Comparison of ENCODE assay signal across 8 cellular contexts in genomic region chr1:220690140-220691038, GRCh38. TPM values are rescaled to one million over a fixed set of nuclear protein-coding genes. Genes with fewer than 3 reads are reported as not detected.
DNase-seq lines count a peak whose midpoint lies in the region; ATAC-seq and TF ChIP-seq lines count a peak whose summit lies in the region.

C1orf115 (plus strand) TSS chr1:220690363; CDS start chr1:220690403, 40 bp downstream.

- H3K4me3 Mint-ChIP-seq in CD4-positive, alpha-beta memory T cell: peak within 1 kb of the TSS; percentile 79 to 89 (median 84)
- peak within 1 kb of the TSS; percentile 84 for H3K4me3 Mint-ChIP-seq in activated T-helper 1 cell treated with anti-CD3 and anti-CD28 coated beads, Interleukin-12 subunit alpha, Interleukin-12 subunit beta, Interleukin-2, Interleukin-4 antibody, amounts not matched to agents 30 ng/mL and 10 ng/mL and 1 ng/mL, durations not matched to agents 14 hours and 24 hours and 36 hours
- peak within 1 kb of the TSS; percentile 87 for H3K4me3 Mint-ChIP-seq in nephron progenitor cell

- H3K9me3 Mint-ChIP-seq in CD4-positive, alpha-beta memory T cell: peaks cover 0 to 2% (median 0%) of the 10 kb centered on the region in 8 donors
- H3K9me3 Mint-ChIP-seq in activated T-helper 1 cell treated with anti-CD3 and anti-CD28 coated beads, Interleukin-12 subunit alpha, Interleukin-12 subunit beta, Interleukin-2, Interleukin-4 antibody, amounts not matched to agents 30 ng/mL and 10 ng/mL and 1 ng/mL, durations not matched to agents 14 hours and 24 hours and 36 hours: no peaks in the 10 kb centered on the region
- H3K9me3 Mint-ChIP-seq in nephron progenitor cell: no peaks in the 10 kb centered on the region

- H3K9me3 ChIP-seq in CD4-positive, alpha-beta memory T cell (ENCODE audit: control insufficient read depth in 1 of 2, low read length in 2 of 2): no peaks in the 10 kb centered on the region
- H3K9me3 ChIP-seq in fibroblast of lung (ENCODE audit: control insufficient read depth, insufficient read depth, low read depth, low read length): no peaks in the 10 kb centered on the region

- POLR2A ChIA-PET in CD4-positive, alpha-beta memory T cell (lab: Charles Lee; ENCODE audit: partially characterized antibody): no interaction called here

- no peaks in the 10 kb centered on the region for H3K27me3 ChIP-seq in CD4-positive, alpha-beta memory T cell (ENCODE audit: insufficient read depth, low read length)
- H3K27me3 ChIP-seq in fibroblast of lung (ENCODE audit: control insufficient read depth, insufficient read depth, low read length): peaks cover 7% of the 10 kb centered on the region

- H3K27ac ChIP-seq in CD4-positive, alpha-beta memory T cell (ENCODE audit: low read depth, low read length): no peak within 1 kb of the TSS
- H3K27ac ChIP-seq in fibroblast of lung (ENCODE audit: insufficient read depth, low read length): no peak within 1 kb of the TSS

- CTCF ChIA-PET in CD4-positive, alpha-beta memory T cell (lab: Charles Lee; ENCODE audit: partially characterized antibody): interaction anchor here (1.0 to 4.7 kb wide), 5 partner anchors 9 to 86 kb away, joined by 3 to 31 read pairs (median 4); no protein-coding TSS in a partner anchor

- H3K4me1 ChIP-seq in CD4-positive, alpha-beta memory T cell (ENCODE audit: insufficient read depth, low read length): peaks cover 15% of the 10 kb centered on the region
- no peaks in the 10 kb centered on the region for H3K4me1 ChIP-seq in fibroblast of lung (ENCODE audit: control insufficient read depth, extremely low read depth, insufficient read depth, low read length)

- peak within 1 kb of the TSS; percentile 70 for H2AFZ ChIP-seq in fibroblast of lung (ENCODE audit: low read length)

- peak; percentile 63 to 76 for TF ChIP-seq CTCF in fibroblast of lung (conservative IDR thresholded peaks at IDR 0.05 in 1 of 2, IDR thresholded peaks at IDR 0.05 in 1 of 2; ENCODE audit: low read depth in 1 of 2, low read length in 2 of 2)
- TF ChIP-seq CTCF in nephron progenitor cell (IDR thresholded peaks at IDR 0.05): peak; percentile 99

- no peaks in the 10 kb centered on the region for H3K36me3 Mint-ChIP-seq in CD4-positive, alpha-beta memory T cell
- H3K36me3 Mint-ChIP-seq in activated T-helper 1 cell treated with anti-CD3 and anti-CD28 coated beads, Interleukin-12 subunit alpha, Interleukin-12 subunit beta, Interleukin-2, Interleukin-4 antibody, amounts not matched to agents 30 ng/mL and 10 ng/mL and 1 ng/mL, durations not matched to agents 14 hours and 24 hours and 36 hours (ENCODE audit: low read depth): no peaks in the 10 kb centered on the region
- no peaks in the 10 kb centered on the region for H3K36me3 Mint-ChIP-seq in nephron progenitor cell (ENCODE audit: low read depth)

- H3K79me2 ChIP-seq in fibroblast of lung (ENCODE audit: control insufficient read depth, insufficient read depth, low read length): no peaks in the 10 kb centered on the region

- H3K4me1 Mint-ChIP-seq in CD4-positive, alpha-beta memory T cell: peaks cover 5 to 13% (median 7%) of the 10 kb centered on the region in 4 donors
- H3K4me1 Mint-ChIP-seq in activated T-helper 1 cell treated with anti-CD3 and anti-CD28 coated beads, Interleukin-12 subunit alpha, Interleukin-12 subunit beta, Interleukin-2, Interleukin-4 antibody, amounts not matched to agents 30 ng/mL and 10 ng/mL and 1 ng/mL, durations not matched to agents 14 hours and 24 hours and 36 hours (ENCODE audit: low read depth): peaks cover 7% of the 10 kb centered on the region
- peaks cover 12% of the 10 kb centered on the region for H3K4me1 Mint-ChIP-seq in nephron progenitor cell

- intact Hi-C loops in CD4-positive, alpha-beta memory T cell (cut with micrococcal nuclease): loop anchor here (1.0 kb wide), 1 partner anchor 43 kb away; no protein-coding TSS in a partner anchor
- intact Hi-C loops in activated T-helper 1 cell treated with anti-CD3 and anti-CD28 coated beads, Interleukin-12 subunit alpha, Interleukin-12 subunit beta, Interleukin-2, Interleukin-4 antibody, amounts not matched to agents 30 ng/mL and 10 ng/mL and 1 ng/mL, durations not matched to agents 14 hours and 24 hours and 36 hours (cut with micrococcal nuclease): loop anchor here (1.0 to 5.0 kb wide), 3 partner anchors 43 to 158 kb away; no protein-coding TSS in a partner anchor

- H3K4me3 ChIP-seq in CD4-positive, alpha-beta memory T cell (ENCODE audit: low read length in 2 of 2): peak within 1 kb of the TSS in 1 of 2 donors; percentile 48
- H3K4me3 ChIP-seq in fibroblast of lung (replicated peaks in 1 of 4; ENCODE audit: control extremely low read depth in 1 of 4, insufficient read depth in 1 of 4, low read depth in 3 of 4, low read length in 4 of 4): peak within 1 kb of the TSS; percentile 47 to 69 (median 58)

- H3K4me2 ChIP-seq in fibroblast of lung (ENCODE audit: extremely low read depth, insufficient read depth, low read length): peak within 1 kb of the TSS; percentile 89

- peak; percentile 71 to 79 (median 74) for DNase-seq in CD4-positive, alpha-beta memory T cell
- DNase-seq in NOMO-1 treated with dmso at 0.1 percent for 144 hours (lab: John Stamatoyannopoulos, UW; ENCODE audit: unreplicated experiment) (peak; percentile 63), fibroblast of lung (ENCODE audit: low read depth in 2 of 2) (peak; percentile 17 to 47), nephron progenitor cell (peak; percentile 90)
- DNase-seq in activated T-helper 1 cell treated with anti-CD3 and anti-CD28 coated beads, Interleukin-12 subunit alpha, Interleukin-12 subunit beta, Interleukin-2, Interleukin-4 antibody, amounts not matched to agents 30 ng/mL and 10 ng/mL and 1 ng/mL, durations not matched to agents 14 hours and 24 hours and 36 hours (ENCODE audit: low spot score): peak; percentile 63
- peak; percentile 81 for DNase-seq in stimulated activated naive CD8-positive, alpha-beta T cell treated with anti-CD3 and anti-CD28 coated beads, Interleukin-15, Interleukin-2, amounts not matched to agents 100 U/mL and 50 U/mL, for 24 hours

- peaks cover 3 to 7% of the 10 kb centered on the region in 2 donors for H3K27me3 Mint-ChIP-seq in CD4-positive, alpha-beta memory T cell
- peaks cover 26% of the 10 kb centered on the region for H3K27me3 Mint-ChIP-seq in activated T-helper 1 cell treated with anti-CD3 and anti-CD28 coated beads, Interleukin-12 subunit alpha, Interleukin-12 subunit beta, Interleukin-2, Interleukin-4 antibody, amounts not matched to agents 30 ng/mL and 10 ng/mL and 1 ng/mL, durations not matched to agents 14 hours and 24 hours and 36 hours (ENCODE audit: insufficient read depth)
- H3K27me3 Mint-ChIP-seq in nephron progenitor cell (ENCODE audit: low read depth, poor library complexity): peaks cover 59% of the 10 kb centered on the region

- H3K27ac Mint-ChIP-seq in CD4-positive, alpha-beta memory T cell: peak within 1 kb of the TSS in 4 of 7 donors; percentile 24 to 77 (median 46)
- H3K27ac Mint-ChIP-seq in activated T-helper 1 cell treated with anti-CD3 and anti-CD28 coated beads, Interleukin-12 subunit alpha, Interleukin-12 subunit beta, Interleukin-2, Interleukin-4 antibody, amounts not matched to agents 30 ng/mL and 10 ng/mL and 1 ng/mL, durations not matched to agents 14 hours and 24 hours and 36 hours: no peak within 1 kb of the TSS
- H3K27ac Mint-ChIP-seq in nephron progenitor cell: no peak within 1 kb of the TSS

- no peaks in the 10 kb centered on the region for H4K20me1 ChIP-seq in fibroblast of lung (ENCODE audit: control insufficient read depth, extremely low read depth, insufficient read depth, low read length)

- ATAC-seq in GM19438 (IDR thresholded peaks at IDR 0.05; ENCODE audit: low read depth, unreplicated experiment) (peak; percentile 96), HG03558 (IDR thresholded peaks at IDR 0.05; ENCODE audit: extremely low read depth, unreplicated experiment) (peak; percentile 88)
- peak; percentile 95 for ATAC-seq in stimulated activated naive CD8-positive, alpha-beta T cell treated with anti-CD3 and anti-CD28 coated beads, Interleukin-15, Interleukin-2, amounts not matched to agents 100 U/mL and 50 U/mL, for 24 hours

- H3K9ac ChIP-seq in fibroblast of lung (ENCODE audit: insufficient read depth, low read length): no peak within 1 kb of the TSS

- H3K36me3 ChIP-seq in CD4-positive, alpha-beta memory T cell (ENCODE audit: insufficient read depth, low read length): no peaks in the 10 kb centered on the region
- no peaks in the 10 kb centered on the region for H3K36me3 ChIP-seq in fibroblast of lung (ENCODE audit: control insufficient read depth, insufficient read depth, low read length)

RNA-seq across cellular contexts. Expression of gene C1orf115, which starts in this region (rescaled TPM):
- total RNA-seq in CD4-positive, alpha-beta memory T cell: 1 to 10 TPM; 1.5 to 2.0 TPM
- polyA plus RNA-seq in CD4-positive, alpha-beta memory T cell: 1 to 10 TPM; 2.9 to 3.6 TPM
- 0.05 TPM in 1 of 2 replicates, not detected in the other for total RNA-seq in activated T-helper 1 cell treated with anti-CD3 and anti-CD28 coated beads, Interleukin-12 subunit alpha, Interleukin-12 subunit beta, Interleukin-2, Interleukin-4 antibody, amounts not matched to agents 30 ng/mL and 10 ng/mL and 1 ng/mL, durations not matched to agents 14 hours and 24 hours and 36 hours
- 2.1 and 3.3 TPM in 2 replicates for total RNA-seq in fibroblast of lung
- 0.63 and 2.2 TPM in 2 replicates for polyA plus RNA-seq in fibroblast of lung
- 0.86 and 1.8 TPM in 2 replicates for polyA plus RNA-seq in fibroblast of lung (2012)
- 0.44 and 1.8 TPM in 2 replicates for polyA minus RNA-seq in fibroblast of lung (ENCODE audit: low replicate concordance)

Comparison
In these comparisons a context has a peak if more than half of its experiments do, and no peak if none do; other contexts are left out.
1. Peak in DNase-seq in activated T-helper 1 cell treated with anti-CD3 and anti-CD28 coated beads, Interleukin-12 subunit alpha, Interleukin-12 subunit beta, Interleukin-2, Interleukin-4 antibody, amounts not matched to agents 30 ng/mL and 10 ng/mL and 1 ng/mL, durations not matched to agents 14 hours and 24 hours and 36 hours; RNA of the gene not detected or under 1 TPM.
2. DNase-seq: peak in every context shown above with its lines; median percentile 90 in nephron progenitor cell; 81 in stimulated activated naive CD8-positive, alpha-beta T cell treated with anti-CD3 and anti-CD28 coated beads, Interleukin-15, Interleukin-2, amounts not matched to agents 100 U/mL and 50 U/mL, for 24 hours; 74 in CD4-positive, alpha-beta memory T cell; 63 in NOMO-1 treated with dmso at 0.1 percent for 144 hours; 63 in activated T-helper 1 cell treated with anti-CD3 and anti-CD28 coated beads, Interleukin-12 subunit alpha, Interleukin-12 subunit beta, Interleukin-2, Interleukin-4 antibody, amounts not matched to agents 30 ng/mL and 10 ng/mL and 1 ng/mL, durations not matched to agents 14 hours and 24 hours and 36 hours; 32 in fibroblast of lung.
3. H3K27ac Mint-ChIP-seq: peak in CD4-positive, alpha-beta memory T cell (4 of 7); none in activated T-helper 1 cell treated with anti-CD3 and anti-CD28 coated beads, Interleukin-12 subunit alpha, Interleukin-12 subunit beta, Interleukin-2, Interleukin-4 antibody, amounts not matched to agents 30 ng/mL and 10 ng/mL and 1 ng/mL, durations not matched to agents 14 hours and 24 hours and 36 hours (single experiment) and nephron progenitor cell (single experiment).
4. Peak in every context shown above with its lines, with median percentiles within 50 percentile points of each other: H3K4me3 Mint-ChIP-seq and ATAC-seq.